24 cellular contexts compared by ENCODE assay signal in the genomic region with DNA sequence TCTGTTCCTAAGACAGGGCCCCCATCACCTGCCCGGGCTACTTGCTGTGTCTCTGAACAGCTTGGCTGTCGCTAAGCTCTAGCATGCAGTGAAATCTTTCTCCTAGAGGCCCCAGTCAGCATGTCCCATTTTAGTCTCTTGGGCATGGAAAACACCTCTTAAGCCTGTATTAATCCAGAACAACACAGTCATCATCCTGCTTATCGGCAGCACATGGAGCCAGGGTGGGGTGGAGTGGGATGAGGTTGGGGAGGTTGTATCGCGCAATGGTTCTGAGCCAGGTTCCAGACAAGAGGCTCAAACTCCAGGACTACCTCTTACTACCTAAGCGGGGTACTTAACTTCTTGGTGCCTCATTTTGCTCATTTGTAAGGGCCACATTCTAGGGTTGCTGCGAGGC. TPM values are rescaled to one million over a fixed set of nuclear protein-coding genes. Genes with fewer than 3 reads are reported as not detected.
DNase-seq lines count a peak whose midpoint lies in the region; ATAC-seq and TF ChIP-seq lines count a peak whose summit lies in the region.
"Had no signal": no experiment of that assay in that cellular context is flagged by ENCODE, and none has a peak within 500 bp of the region (broad histone marks: within the 10 kb centered on the region; RNA-seq: fewer than 3 reads in every experiment).

No MANE protein-coding gene starts in this region.

- H2BK15ac ChIP-seq in IMR-90 (ENCODE audit: low read depth, low read length) = no peak overlapping the region

- BruUV-seq in IMR-90 (replicated peaks; lab: Mats Ljungman, UMichigan) (no TSS peak), PC-9 (replicated peaks; lab: Mats Ljungman, UMichigan) (no TSS peak)

- H3K27ac ChIP-seq in IMR-90 (ENCODE audit: insufficient read depth, low read length) = no peak overlapping the region
- H3K27ac ChIP-seq in RWPE1 = peak overlapping the region; percentile 70
- H3K27ac ChIP-seq in foreskin keratinocyte = peak overlapping the region; percentile 98
- H3K27ac ChIP-seq in stomach = peak overlapping the region; percentile 38 to 67 (median 47)
- H3K27ac ChIP-seq in trophoblast cell (ENCODE audit: low read depth, low read length) = no peak overlapping the region
- H3K27ac ChIP-seq in PC-9 = no peak overlapping the region
- H3K27ac ChIP-seq: C4-2B, GM23248, SJSA1 had no signal

- 83% methylated on average over 3 of the region's 7 CpGs; no CpG with 5 or more reads in 1 of the 2 experiments for WGBS in IMR-90 (ENCODE audit: extremely low coverage in 2 of 2, insufficient read length in 1 of 2), 2 experiments
- 51 to 88% (median 69%) methylated on average over 5 to 7 of the region's 7 CpGs for WGBS in stomach, 5 donors
- no CpG with 5 or more reads among the region's 7 CpGs for WGBS in trophoblast cell (ENCODE audit: extremely low coverage, insufficient coverage, insufficient read length)

- H4K5ac ChIP-seq in IMR-90 (ENCODE audit: low read depth, low read length) = no peak overlapping the region

- H4K8ac ChIP-seq in IMR-90 (ENCODE audit: low read depth in 2 of 2, low read length in 2 of 2) = no peak overlapping the region
- H4K8ac ChIP-seq in trophoblast cell (ENCODE audit: low read depth, low read length) = no peak overlapping the region

- no peak for TF ChIP-seq RAD21 in IMR-90 (IDR thresholded peaks at IDR 0.05; ENCODE audit: low read length)

- no peak for TF ChIP-seq EP300 in stomach (IDR thresholded peaks at IDR 0.05)

- ATAC-seq in IMR-90 (ENCODE audit: low read depth) (no peak), foreskin keratinocyte (no peak)
- ATAC-seq: CD8-positive, alpha-beta T cell; T-cell had no signal

- H2AK9ac ChIP-seq in IMR-90 (replicated peaks; ENCODE audit: low read depth, low read length, poor library complexity) = peak overlapping the region; percentile 72

- H2AK5ac ChIP-seq in IMR-90 (ENCODE audit: low read depth, low read length) (no peak overlapping the region; the same call in 1 of the 2 replicates), trophoblast cell (ENCODE audit: low read length) (no peak overlapping the region)

- in situ Hi-C loops in IMR-90 (cut with MboI; ENCODE audit: low sequenced_read_pairs) (no loop called here), GM13976 (cut with MboI; ENCODE audit: low sequenced_read_pairs, unreplicated experiment) (no loop called here)

- H3K27me3 ChIP-seq in IMR-90 (ENCODE audit: control insufficient read depth, insufficient read depth, low read length) (no peaks in the 10 kb centered on the region), foreskin keratinocyte (no peaks in the 10 kb centered on the region), stomach (no peaks in the 10 kb centered on the region), trophoblast cell (ENCODE audit: insufficient read depth, low read length) (no peaks in the 10 kb centered on the region), PC-9 (ENCODE audit: insufficient read depth, low read depth) (no peaks in the 10 kb centered on the region)
- H3K27me3 ChIP-seq: SJSA1 had no signal

- H3K9ac ChIP-seq in IMR-90 (ENCODE audit: low read depth, low read length) (no peak overlapping the region), trophoblast cell (ENCODE audit: low read length) (no peak overlapping the region)
- H3K9ac ChIP-seq: GM23248 had no signal

- no peaks in the 10 kb centered on the region for H3K9me3 ChIP-seq in IMR-90 (ENCODE audit: control insufficient read depth, insufficient read depth, low read length)
- no peaks in the 10 kb centered on the region for H3K9me3 ChIP-seq in stomach
- no peaks in the 10 kb centered on the region for H3K9me3 ChIP-seq in trophoblast cell (ENCODE audit: insufficient read depth, low read depth, low read length)
- no peaks in the 10 kb centered on the region for H3K9me3 ChIP-seq in PC-9 (ENCODE audit: insufficient read depth, low read depth)
- H3K9me3 ChIP-seq: Caco-2, SJSA1 had no signal

- H4K20me1 ChIP-seq in IMR-90 (ENCODE audit: insufficient read depth, low read length) = no peaks in the 10 kb centered on the region
- no peaks in the 10 kb centered on the region for H4K20me1 ChIP-seq in PC-9 (ENCODE audit: insufficient read depth)

- no peak overlapping the region for H2BK20ac ChIP-seq in IMR-90 (ENCODE audit: low read depth, low read length)

- H3K9me2 ChIP-seq in PC-9 (ENCODE audit: insufficient read depth) = no peaks in the 10 kb centered on the region

- H3K4ac ChIP-seq in IMR-90 (ENCODE audit: low read depth, low read length) (no peak overlapping the region), trophoblast cell (ENCODE audit: low read depth, low read length) (no peak overlapping the region)

- H3K9me1 ChIP-seq in IMR-90 (ENCODE audit: insufficient read depth, low read length) = peaks cover 3% of the 10 kb centered on the region; the same call in 1 of the 2 replicates

- H2BK5ac ChIP-seq in IMR-90 (ENCODE audit: low read depth, low read length, poor library complexity, severe bottlenecking) (no peak overlapping the region), trophoblast cell (ENCODE audit: low read depth, low read length, poor library complexity) (no peak overlapping the region)

- H3K4me3 ChIP-seq in IMR-90 (ENCODE audit: insufficient read depth, low read depth, low read length) (no peak overlapping the region), stomach (no peak overlapping the region), trophoblast cell (ENCODE audit: low read depth, low read length) (no peak overlapping the region), PC-9 (no peak overlapping the region)
- H3K4me3 ChIP-seq: GM23248, SJSA1 had no signal

- H3K14ac ChIP-seq in IMR-90 (replicated peaks; ENCODE audit: low read depth, low read length) (no peak overlapping the region), trophoblast cell (ENCODE audit: low read length) (no peak overlapping the region)

- DNase-seq in IMR-90 = no peak
- DNase-seq in RWPE1 (ENCODE audit: low spot score) = no peak
- no peak for DNase-seq in foreskin keratinocyte
- DNase-seq in stomach = no peak
- no peak for DNase-seq in trophoblast cell
- no peak for DNase-seq in GM13976 (ENCODE audit: low spot score)
- no peak for DNase-seq in PC-9
- DNase-seq: Caco-2; CD8-positive, alpha-beta T cell; DMS79 treated with DMSO at 0.1 percent for 48 hours; GF-D8; GM23248; H7; NCI-H1092; NCI-H1436; NCI-H187 treated with DMSO at 0.1 percent for 48 hours; NCI-H2171 treated with DMSO at 0.1 percent for 48 hours; NCI-H748 treated with DMSO at 0.1 percent for 48 hours; Right ventricle myocardium superior; T-cell had no signal

- no peak overlapping the region for H3K56ac ChIP-seq in IMR-90 (ENCODE audit: extremely low read depth, insufficient read depth, low read length)

- dilution Hi-C loops in IMR-90 (cut with HindIII; ENCODE audit: low sequenced_read_pairs, unreplicated experiment) = no loop called here

- no peak overlapping the region for H2BK120ac ChIP-seq in IMR-90 (ENCODE audit: low read depth, low read length)
- no peak overlapping the region for H2BK120ac ChIP-seq in trophoblast cell (ENCODE audit: insufficient read depth, low read length, poor library complexity)

- intact Hi-C loops in IMR-90 (cut with micrococcal nuclease) (no loop called here), stomach (cut with DNase I; ENCODE audit: low total_unique reads) (no loop called here), PC-9 (cut with micrococcal nuclease; ENCODE audit: unreplicated experiment) (no loop called here)

- H3K79me2 ChIP-seq in trophoblast cell (ENCODE audit: control insufficient read depth, insufficient read depth, low read length, poor library complexity) = no peaks in the 10 kb centered on the region
- no peaks in the 10 kb centered on the region for H3K79me2 ChIP-seq in PC-9 (ENCODE audit: low read depth)

- no peaks in the 10 kb centered on the region for H3K79me1 ChIP-seq in IMR-90 (ENCODE audit: low read depth in 1 of 2, low read length in 2 of 2)
- H3K79me1 ChIP-seq in trophoblast cell (ENCODE audit: low read length) = no peaks in the 10 kb centered on the region

- no peak overlapping the region for H4K12ac ChIP-seq in trophoblast cell (ENCODE audit: low read depth, low read length)

- no peaks in the 10 kb centered on the region for H3K36me3 ChIP-seq in IMR-90 (ENCODE audit: control insufficient read depth, insufficient read depth, low read length)
- no peaks in the 10 kb centered on the region for H3K36me3 ChIP-seq in stomach
- H3K36me3 ChIP-seq in trophoblast cell (ENCODE audit: control insufficient read depth in 1 of 2, insufficient read depth in 2 of 2, low read length in 2 of 2) = no peaks in the 10 kb centered on the region
- H3K36me3 ChIP-seq in PC-9 (ENCODE audit: low read depth) = no peaks in the 10 kb centered on the region
- H3K36me3 ChIP-seq: SJSA1 had no signal

- no peak overlapping the region for H3K4me2 ChIP-seq in IMR-90 (ENCODE audit: low read depth, low read length)
- H3K4me2 ChIP-seq in trophoblast cell (ENCODE audit: low read length) = no peak overlapping the region
- H3K4me2 ChIP-seq in PC-9 = no peak overlapping the region

- H4K91ac ChIP-seq in IMR-90 (ENCODE audit: insufficient read depth, low read depth, low read length) (no peak overlapping the region), trophoblast cell (ENCODE audit: low read depth, low read length) (no peak overlapping the region)

- no peak overlapping the region for H2BK12ac ChIP-seq in trophoblast cell (ENCODE audit: low read length)

- no peaks in the 10 kb centered on the region for H3F3A ChIP-seq in PC-9 (ENCODE audit: insufficient read depth, low read depth)

- CTCF ChIA-PET in IMR-90 (lab: Yijun Ruan, JAX) (no interaction called here), RWPE1 (lab: Yijun Ruan, JAX) (interaction anchor here (0.8 to 1.2 kb wide), 3 partner anchors 15 to 54 kb away, joined by 3 to 6 read pairs (median 3); no protein-coding TSS in a partner anchor), PC-9 (lab: Charles Lee) (no interaction called here)

- POLR2A ChIA-PET in IMR-90 (lab: Charles Lee; ENCODE audit: unreplicated experiment) = interaction anchor here (0.5 kb wide), 1 partner anchor 9 kb away, joined by 6 read pairs; a partner anchor contains a TSS
- POLR2A ChIA-PET in RWPE1 (lab: Yijun Ruan, JAX; ENCODE audit: low non-redundant PET) = interaction anchor here (1.0 kb wide), 1 partner anchor 10 kb away, joined by 5 read pairs; no protein-coding TSS in a partner anchor
- POLR2A ChIA-PET in PC-9 (lab: Charles Lee; ENCODE audit: unreplicated experiment) = no interaction called here

- TF ChIP-seq POLR2A in IMR-90 (IDR thresholded peaks at IDR 0.05; ENCODE audit: low read depth, low read length) (no peak), stomach (IDR thresholded peaks at IDR 0.05) (no peak)

- H3K23ac ChIP-seq in IMR-90 (ENCODE audit: low read depth, low read length) = no peak overlapping the region
- H3K23ac ChIP-seq in trophoblast cell (ENCODE audit: low read length) = no peak overlapping the region

- TF ChIP-seq CTCF in IMR-90 (conservative IDR thresholded peaks at IDR 0.05; ENCODE audit: low read depth, low read length) = no peak
- TF ChIP-seq CTCF in RWPE1 (conservative IDR thresholded peaks at IDR 0.05; ENCODE audit: low read depth) = no peak
- TF ChIP-seq CTCF in foreskin keratinocyte (conservative IDR thresholded peaks at IDR 0.05) = no peak
- no peak for TF ChIP-seq CTCF in stomach (IDR thresholded peaks at IDR 0.05)
- TF ChIP-seq CTCF in GM13976 (IDR thresholded peaks at IDR 0.05; ENCODE audit: borderline replicate concordance, control extremely low read depth, extremely low read depth, insufficient read depth, missing control alignments) = no peak
- TF ChIP-seq CTCF in PC-9 (conservative IDR thresholded peaks at IDR 0.05) = no peak

- H3K4me1 ChIP-seq in IMR-90 (ENCODE audit: control insufficient read depth, insufficient read depth, low read length) (peaks cover 2% of the 10 kb centered on the region; the same call in 1 of the 2 replicates), foreskin keratinocyte (peaks cover 36% of the 10 kb centered on the region), stomach (peaks cover 0 to 11% (median 6%) of the 10 kb centered on the region in 4 donors), trophoblast cell (ENCODE audit: control insufficient read depth in 1 of 2, insufficient read depth in 2 of 2, low read length in 2 of 2) (no peaks in the 10 kb centered on the region), PC-9 (replicated peaks; ENCODE audit: insufficient read depth) (no peaks in the 10 kb centered on the region)
- H3K4me1 ChIP-seq: Caco-2, SJSA1 had no signal

- no peak overlapping the region for H3K18ac ChIP-seq in IMR-90 (ENCODE audit: low read depth, low read length)
- no peak overlapping the region for H3K18ac ChIP-seq in trophoblast cell (ENCODE audit: low read length)

- H2AFZ ChIP-seq in IMR-90 (replicated peaks; ENCODE audit: low read length, poor library complexity) (peak overlapping the region; percentile 32), trophoblast cell (ENCODE audit: insufficient read depth, low read length, poor library complexity) (no peak overlapping the region), PC-9 (no peak overlapping the region)
- H2AFZ ChIP-seq: GM23248 had no signal

RNA-seq across cellular contexts. Expression of gene ST6GALNAC2, which starts 7.8 kb away (rescaled TPM):
- total RNA-seq in IMR-90 (2012; rRNA removed) (not detected in 2 replicates), foreskin keratinocyte (23.4 and 38.5 TPM in 2 replicates), stomach (10 to 100 TPM in 2 of 5 donors, 1 to 10 TPM in 3; 1.2 to 17.8 (median 3.6) TPM), PC-9 (2021) (15.5 and 18.7 TPM in 2 replicates)
- polyA plus RNA-seq in IMR-90 (2012; rRNA removed) (0.10 TPM in 1 of 2 replicates, not detected in the other), foreskin keratinocyte (21.4 and 31.8 TPM in 2 replicates), stomach (10 to 100 TPM in 1 of 3 donors, 1 to 10 TPM in 2; 3.9 to 17.1 (median 5.5) TPM)
- 0.06 and 0.18 TPM in 2 replicates for polyA plus RNA-seq in IMR-90 (2012; cell fraction: cytosol; rRNA removed)
- 0.03 and 0.25 TPM in 2 replicates for polyA plus RNA-seq in IMR-90 (2012; cell fraction: nucleus; rRNA removed; ENCODE audit: low replicate concordance)
- polyA plus RNA-seq in trophoblast cell (2013) = 19.9 and 21.5 TPM in 2 replicates
- total RNA-seq: T-helper 2 cell treated with Interferon-gamma antibody and Interleukin-4, amounts not matched to agents 100 ng/mL and 5 ng/mL, for 36 hours had no signal

RNA-seq across cellular contexts. Expression of gene PRCD, which starts 38.0 kb away (rescaled TPM):
- under 0.01 TPM in 1 of 2 replicates, not detected in the other for total RNA-seq in IMR-90 (2012; rRNA removed)
- 0.32 TPM in 2 replicates for polyA plus RNA-seq in IMR-90 (2012; rRNA removed)
- polyA plus RNA-seq in IMR-90 (2012; cell fraction: cytosol; rRNA removed) = 0.24 and 0.26 TPM in 2 replicates
- polyA plus RNA-seq in IMR-90 (2012; cell fraction: nucleus; rRNA removed; ENCODE audit: low replicate concordance) = 1.4 and 3.8 TPM in 2 replicates
- total RNA-seq in foreskin keratinocyte = 0.63 and 0.88 TPM in 2 replicates
- 0.93 and 0.99 TPM in 2 replicates for polyA plus RNA-seq in foreskin keratinocyte
- total RNA-seq in stomach = 1 to 10 TPM in 1 of 5 donors, under 1 TPM in 1, not detected in 3; 0.72 to 5.7 TPM
- polyA plus RNA-seq in stomach = 10 to 100 TPM in 1 of 3 donors, 1 to 10 TPM in 2; 3.6 to 12.2 (median 4.2) TPM
- 0.23 and 0.50 TPM in 2 replicates for polyA plus RNA-seq in trophoblast cell (2013)
- total RNA-seq in PC-9 (2021) = 2.6 and 2.7 TPM in 2 replicates
- total RNA-seq: Caco-2; CD8-positive, alpha-beta T cell; HFFc6; T-helper 2 cell treated with Interferon-gamma antibody and Interleukin-4, amounts not matched to agents 100 ng/mL and 5 ng/mL, for 36 hours had no signal

RNA-seq across cellular contexts. Expression of gene CYGB, which starts 40.4 kb away (rescaled TPM):
- total RNA-seq in IMR-90 (2012; rRNA removed) (1.3 and 1.7 TPM in 2 replicates), foreskin keratinocyte (10.2 and 17.8 TPM in 2 replicates), stomach (10 to 100 TPM in 3 of 5 donors, 1 to 10 TPM in 1, not detected in 1; 6.8 to 40.4 (median 28.4) TPM), PC-9 (2021) (0.93 and 1.1 TPM in 2 replicates)
- polyA plus RNA-seq in IMR-90 (2012; rRNA removed) (2.9 and 3.5 TPM in 2 replicates), foreskin keratinocyte (15.0 and 24.3 TPM in 2 replicates), stomach (100 to 1,000 TPM in 1 of 3 donors, 10 to 100 TPM in 1, 1 to 10 TPM in 1; 9.9 to 101 (median 65.1) TPM)
- 3.6 and 4.3 TPM in 2 replicates for polyA plus RNA-seq in IMR-90 (2012; cell fraction: cytosol; rRNA removed)
- polyA plus RNA-seq in IMR-90 (2012; cell fraction: nucleus; rRNA removed; ENCODE audit: low replicate concordance) = 1.2 and 1.9 TPM in 2 replicates
- polyA plus RNA-seq in trophoblast cell (2013) = 5.7 and 6.8 TPM in 2 replicates

Comparison
In these comparisons a context has a peak if more than half of its experiments do, and no peak if none do; other contexts are left out.
1. H3K27ac ChIP-seq: peak in RWPE1 (single experiment), foreskin keratinocyte (single experiment) and stomach (5 of 5); none in IMR-90 (single experiment), trophoblast cell (single experiment) and PC-9 (single experiment).